ENCODE assay signal across 24 cellular contexts in genomic region chr16:22120440-22120839, GRCh38. TPM values are rescaled to one million over a fixed set of nuclear protein-coding genes. Genes with fewer than 3 reads are reported as not detected.
"Had no signal": no experiment of that assay in that cellular context is flagged by ENCODE, and none has a peak within 500 bp of the region (broad histone marks: within the 10 kb centered on the region; RNA-seq: fewer than 3 reads in every experiment).

No MANE protein-coding gene starts in this region.

- H3K27ac Mint-ChIP-seq: nephron progenitor cell had no signal

- H3K9me3 Mint-ChIP-seq: nephron progenitor cell had no signal

- H3K4me3 Mint-ChIP-seq: naive B cell, nephron progenitor cell had no signal

- DNase-seq: cortex of kidney; dorsolateral prefrontal cortex; effector memory CD4-positive, alpha-beta T cell; gastrocnemius medialis; heart right ventricle; hypothalamus; left colon; left ventricle myocardium superior; mesenchymal stem cell; naive B cell; nephron progenitor cell; sigmoid colon; stimulated activated naive CD4-positive, alpha-beta T cell; stomach; substantia nigra; transverse colon had no signal

- H3K36me3 ChIP-seq: esophagus muscularis mucosa, gastrocnemius medialis, heart right ventricle, sigmoid colon, stomach, thoracic aorta, transverse colon had no signal

- ATAC-seq: gastrocnemius medialis, heart right ventricle, left colon, left ventricle myocardium superior had no signal

- H3K36me3 Mint-ChIP-seq: naive B cell had no signal

- H3K27me3 ChIP-seq: dorsolateral prefrontal cortex, esophagus muscularis mucosa, gastrocnemius medialis, heart right ventricle, sigmoid colon, stomach, transverse colon had no signal

- H3K4me3 ChIP-seq: dorsolateral prefrontal cortex, esophagus muscularis mucosa, gastrocnemius medialis, heart right ventricle, lung, sigmoid colon, skin epidermis, stomach, thoracic aorta, transverse colon had no signal

- H3K4me1 Mint-ChIP-seq: nephron progenitor cell had no signal

RNA-seq across cellular contexts. Expression of gene VWA3A, which starts 28.1 kb away (rescaled TPM):
- total RNA-seq: gastrocnemius medialis, left colon, pulmonary artery endothelial cell had no signal

RNA-seq across cellular contexts. Expression of gene SDR42E2, which starts 41.9 kb away (rescaled TPM):
- total RNA-seq: esophagus muscularis mucosa, fibroblast of villous mesenchyme, gastrocnemius medialis, kidney epithelial cell, left colon, left ventricle myocardium superior, omental fat pad, sigmoid colon, stomach, thoracic aorta, transverse colon had no signal
